ENCODE assay signal across 21 cellular contexts in genomic region chr14:32492482-32492881, GRCh38.
"Had no signal": no experiment of that assay in that cellular context is flagged by ENCODE, and none has a peak within 500 bp of the region (broad histone marks: within the 10 kb centered on the region; RNA-seq: fewer than 3 reads in every experiment).

No MANE protein-coding gene starts in this region.

- H3K27ac ChIP-seq: esophagus squamous epithelium, left lung, pancreas, SK-N-MC, suprapubic skin had no signal

- H3K27me3 ChIP-seq: esophagus squamous epithelium, left lung, pancreas, suprapubic skin had no signal

- H3K4me1 ChIP-seq: left lung, pancreas, suprapubic skin had no signal

- H3K36me3 ChIP-seq: esophagus squamous epithelium, left lung, pancreas, suprapubic skin had no signal

- H3K9me3 ChIP-seq: esophagus squamous epithelium, left lung, pancreas, suprapubic skin had no signal

- H3K4me3 ChIP-seq: esophagus squamous epithelium, left lung, pancreas, SK-N-MC, suprapubic skin had no signal

- DNase-seq: activated B cell treated with CpG ODN at 0.5 μM for 24 hours; activated CD4-positive, alpha-beta memory T cell treated with anti-CD3 and anti-CD28 coated beads for 36 hours; activated CD4-positive, alpha-beta T cell treated with anti-CD3 and anti-CD28 coated beads for 4 hours; activated CD8-positive, alpha-beta memory T cell treated with anti-CD3 and anti-CD28 coated beads, Interleukin-2, amount 10 ng/mL, durations not matched to agents 7 days and 5 days; activated naive CD4-positive, alpha-beta T cell; activated naive CD8-positive, alpha-beta T cell treated with anti-CD3 and anti-CD28 coated beads for 36 hours; amygdala; cerebellar nuclear complex; effector memory CD4-positive, alpha-beta T cell; esophagus squamous epithelium; hypothalamus; kidney; left lung; naive thymus-derived CD4-positive, alpha-beta T cell; pancreas; SHP77; stimulated activated naive CD8-positive, alpha-beta T cell treated with anti-CD3 and anti-CD28 coated beads, Interleukin-15, Interleukin-2, amounts not matched to agents 100 U/mL and 50 U/mL, for 24 hours; T-cell; trophoblast cell had no signal
